9 cellular contexts compared by ENCODE assay signal in the genomic region with DNA sequence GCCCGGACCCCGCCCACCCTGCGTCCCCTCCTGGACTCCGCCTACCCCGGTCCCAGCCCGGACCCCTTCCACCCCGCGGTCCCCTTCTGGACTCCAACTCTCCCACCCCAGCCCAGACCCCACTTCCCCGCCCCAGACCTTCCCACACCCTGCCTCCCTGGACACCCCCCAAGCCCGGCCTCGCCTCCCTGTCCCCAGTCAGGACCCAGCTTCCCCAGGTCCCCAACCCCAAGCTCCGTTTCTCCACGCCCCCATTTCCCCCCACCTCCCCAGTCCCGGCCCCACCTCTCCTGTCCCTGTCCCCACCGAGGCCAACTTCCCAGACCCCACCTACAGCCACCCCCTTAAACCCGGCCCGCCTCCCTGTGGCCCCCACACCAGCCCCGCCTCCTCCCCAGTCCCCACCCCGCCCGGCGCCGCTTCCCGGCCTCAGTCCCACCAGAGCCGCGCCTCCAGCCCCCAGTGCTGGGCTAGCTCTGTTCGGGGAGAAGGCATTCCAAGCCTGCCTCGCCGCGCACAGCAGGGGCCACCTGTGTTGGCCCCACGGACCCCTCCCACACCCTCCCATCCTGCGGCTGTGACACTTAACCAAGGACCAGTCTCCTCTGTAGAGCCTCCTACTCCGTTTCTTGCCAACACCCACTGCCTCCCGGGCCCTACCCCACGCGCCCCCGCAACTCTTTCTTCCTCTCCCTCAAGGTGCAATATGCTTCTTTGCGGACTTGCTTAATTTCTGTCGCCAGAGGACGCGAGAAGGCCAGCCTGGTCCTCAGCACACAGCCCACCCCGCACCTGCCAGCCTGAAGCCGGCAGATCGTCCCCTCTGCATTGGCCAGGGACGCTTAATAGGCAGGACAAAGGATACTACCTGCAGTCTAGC.
DNase-seq lines count a peak whose midpoint lies in the region; ATAC-seq and TF ChIP-seq lines count a peak whose summit lies in the region.
"Had no signal": no experiment of that assay in that cellular context is flagged by ENCODE, and none has a peak within 500 bp of the region (broad histone marks: within the 10 kb centered on the region; RNA-seq: fewer than 3 reads in every experiment).

No MANE protein-coding gene starts in this region.

- in situ Hi-C loops in brain microvascular endothelial cell (cut with HindIII; ENCODE audit: low pct_ligation_motif_present, low sequenced_read_pairs) = no loop called here

- CTCF ChIA-PET in HEK293 (lab: Yijun Ruan, JAX) = no interaction called here

- no peaks in the 10 kb centered on the region for H3K9me3 ChIP-seq in HEK293 (ENCODE audit: control insufficient read depth, insufficient read depth, low read depth, low read length)
- H3K9me3 ChIP-seq in iPS-20b (ENCODE audit: insufficient read depth, low read depth, low read length) = no peaks in the 10 kb centered on the region

- H3K27me3 ChIP-seq in iPS-20b (ENCODE audit: insufficient read depth, low read length) (peaks cover 36% of the 10 kb centered on the region), brain microvascular endothelial cell (replicated peaks) (peaks cover 24% of the 10 kb centered on the region)

- H3K9ac ChIP-seq in iPS-20b (ENCODE audit: low read depth, low read length) = peak overlapping the region; percentile 54; the same call in 1 of the 2 replicates

- TF ChIP-seq CTCF in HEK293 (tag by site-specific recombination; IDR thresholded peaks at IDR 0.05) (no peak), brain microvascular endothelial cell (IDR thresholded peaks at IDR 0.05; ENCODE audit: low read depth, low read length, missing control alignments) (no peak)

- peak overlapping the region; percentile 14 for H3K4me3 ChIP-seq in HEK293 (ENCODE audit: low read depth, low read length)
- peak overlapping the region; percentile 77 for H3K4me3 ChIP-seq in iPS-20b (ENCODE audit: low read length)
- H3K4me3 ChIP-seq in skin epidermis = peak overlapping the region in 5 of 7 experiments; percentile 7 to 55 (median 18)
- no peak overlapping the region for H3K4me3 ChIP-seq in brain microvascular endothelial cell (ENCODE audit: low read depth, low read length)

- DNase-seq in activated naive CD4-positive, alpha-beta T cell treated with anti-CD3 and anti-CD28 coated beads, Interleukin-2, amount 50 U/mL, for 16 hours = peak; percentile 17
- no peak for DNase-seq in EL
- no peak for DNase-seq in brain microvascular endothelial cell
- no peak for DNase-seq in NCI-H226
- DNase-seq: SW 1271 had no signal

- 0 out of 2 replicates have a peak, but pooled peaks cover 2% of the 10 kb centered on the region for H3K4me1 ChIP-seq in HEK293 (ENCODE audit: control insufficient read depth, insufficient read depth, low read length)
- peaks cover 2% of the 10 kb centered on the region; the same call in 1 of the 2 replicates for H3K4me1 ChIP-seq in iPS-20b (ENCODE audit: insufficient read depth, low read length)

- ATAC-seq in HG03097 (IDR thresholded peaks at IDR 0.05; ENCODE audit: low FRiP score, unreplicated experiment) = no peak

- POLR2A ChIA-PET in HEK293 (lab: Yijun Ruan, JAX) = no interaction called here

- H3K36me3 ChIP-seq in HEK293 (ENCODE audit: control insufficient read depth in 2 of 2, insufficient read depth in 1 of 2, low read length in 2 of 2) = no peaks in the 10 kb centered on the region
- no peaks in the 10 kb centered on the region for H3K36me3 ChIP-seq in iPS-20b (ENCODE audit: insufficient read depth, low read depth, low read length)
- H3K36me3 ChIP-seq in brain microvascular endothelial cell (replicated peaks) = no peaks in the 10 kb centered on the region

- no peak overlapping the region for H3K27ac ChIP-seq in HEK293 (ENCODE audit: extremely low read depth, low read depth, low read length)
- H3K27ac ChIP-seq in iPS-20b (ENCODE audit: low read length) = no peak overlapping the region
- H3K27ac ChIP-seq in skin epidermis = peak overlapping the region in 3 of 21 experiments; percentile 19 to 66 (median 27)
- no peak overlapping the region for H3K27ac ChIP-seq in brain microvascular endothelial cell

TF ChIP-seq in HEK293, 187 proteins besides CTCF, POLR2A, EP300 and RAD21:
- no peak for TF ChIP-seq ZNF292 (tag by site-specific recombination; IDR thresholded peaks at IDR 0.05; ENCODE audit: borderline replicate concordance, low read depth)
- peak; percentile 32; the same call in 1 of the 2 replicates for TF ChIP-seq SP3 (tag by site-specific recombination; IDR thresholded peaks at IDR 0.05)
- TF ChIP-seq EGR2 (tag by site-specific recombination; IDR thresholded peaks at IDR 0.05; ENCODE audit: low read depth) = peak; percentile 91
- peak; percentile 92 for TF ChIP-seq ZFHX2 (tag by site-specific recombination; conservative IDR thresholded peaks at IDR 0.05)
- TF ChIP-seq ZNF391 (tag by site-specific recombination; IDR thresholded peaks at IDR 0.05; ENCODE audit: borderline replicate concordance, low read depth) = no peak
- TF ChIP-seq ZNF19 (tag by site-specific recombination; IDR thresholded peaks at IDR 0.05; ENCODE audit: low read depth) = no peak
- TF ChIP-seq GLIS2 (tag by site-specific recombination; IDR thresholded peaks at IDR 0.05) = peak; percentile 63; the same call in 1 of the 2 replicates
- TF ChIP-seq FEZF1 (tag by site-specific recombination; IDR thresholded peaks at IDR 0.05) = no peak
- TF ChIP-seq ZNF335 (tag by site-specific recombination; conservative IDR thresholded peaks at IDR 0.05) = peak; percentile 50
- no peak for TF ChIP-seq ZNF610 (tag by site-specific recombination; IDR thresholded peaks at IDR 0.05; ENCODE audit: borderline replicate concordance)
- TF ChIP-seq ZBTB20 (tag by site-specific recombination; IDR thresholded peaks at IDR 0.05) = peak; percentile 30; the same call in 1 of the 2 replicates
- peak; percentile 30; the same call in 1 of the 2 replicates for TF ChIP-seq SP2 (tag by site-specific recombination; IDR thresholded peaks at IDR 0.05)
- TF ChIP-seq ZEB2 (tag by site-specific recombination; IDR thresholded peaks at IDR 0.05) = no peak
- TF ChIP-seq ZNF514 (tag by site-specific recombination; IDR thresholded peaks at IDR 0.05) = no peak
